1 cellular context compared by ENCODE assay signal in the genomic region with DNA sequence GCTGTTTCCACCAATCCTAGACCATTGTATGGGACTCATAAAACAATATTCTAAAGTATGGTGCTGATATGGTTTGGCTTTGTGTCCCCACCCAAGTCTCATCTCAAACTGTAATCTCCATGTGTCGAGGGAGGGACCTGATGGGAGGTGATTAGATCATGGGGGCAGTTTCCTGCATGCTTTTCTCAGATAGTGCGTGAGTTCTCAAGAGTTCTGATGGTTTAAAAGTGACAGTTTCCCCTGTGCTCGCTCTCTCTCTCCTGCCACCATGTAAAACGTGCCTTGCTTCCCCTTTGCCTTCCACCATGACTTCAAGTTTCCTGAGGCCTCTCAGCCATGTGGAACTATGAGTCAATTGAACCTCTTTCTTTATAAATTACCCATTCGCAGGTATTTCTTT.
TF ChIP-seq lines count a peak whose summit lies in the region.

No MANE protein-coding gene starts in this region.

TF ChIP-seq in K562, 482 proteins besides CTCF, POLR2A, EP300 and RAD21 (continued from another document and continues in another):
- TF ChIP-seq, protein P1, sequence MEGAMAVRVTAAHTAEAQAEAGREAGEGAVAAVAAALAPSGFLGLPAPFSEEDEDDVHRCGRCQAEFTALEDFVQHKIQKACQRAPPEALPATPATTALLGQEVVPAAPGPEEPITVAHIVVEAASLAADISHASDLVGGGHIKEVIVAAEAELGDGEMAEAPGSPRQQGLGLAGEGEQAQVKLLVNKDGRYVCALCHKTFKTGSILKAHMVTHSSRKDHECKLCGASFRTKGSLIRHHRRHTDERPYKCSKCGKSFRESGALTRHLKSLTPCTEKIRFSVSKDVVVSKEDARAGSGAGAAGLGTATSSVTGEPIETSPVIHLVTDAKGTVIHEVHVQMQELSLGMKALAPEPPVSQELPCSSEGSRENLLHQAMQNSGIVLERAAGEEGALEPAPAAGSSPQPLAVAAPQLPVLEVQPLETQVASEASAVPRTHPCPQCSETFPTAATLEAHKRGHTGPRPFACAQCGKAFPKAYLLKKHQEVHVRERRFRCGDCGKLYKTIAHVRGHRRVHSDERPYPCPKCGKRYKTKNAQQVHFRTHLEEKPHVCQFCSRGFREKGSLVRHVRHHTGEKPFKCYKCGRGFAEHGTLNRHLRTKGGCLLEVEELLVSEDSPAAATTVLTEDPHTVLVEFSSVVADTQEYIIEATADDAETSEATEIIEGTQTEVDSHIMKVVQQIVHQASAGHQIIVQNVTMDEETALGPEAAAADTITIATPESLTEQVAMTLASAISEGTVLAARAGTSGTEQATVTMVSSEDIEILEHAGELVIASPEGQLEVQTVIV (CRISPR knock-in tag; IDR thresholded peaks at IDR 0.05; ENCODE audit: borderline replicate concordance) = no peak
- TF ChIP-seq PRMT5 (CRISPR knock-in tag; IDR thresholded peaks at IDR 0.05) (no peak), XRCC3 (IDR thresholded peaks at IDR 0.05) (peak; percentile 43; the same call in 1 of the 2 replicates), RBFOX2 (IDR thresholded peaks at IDR 0.05; ENCODE audit: low read depth, low read length) (no peak), U2AF2 (optimal IDR thresholded peaks at IDR 0.05; ENCODE audit: low read depth, low read length) (no peak), PCBP1 (IDR thresholded peaks at IDR 0.05; ENCODE audit: low read depth, low read length, poor library complexity, severe bottlenecking) (no peak), SMARCB1 (IDR thresholded peaks at IDR 0.05; ENCODE audit: insufficient read length, low read depth) (no peak), MTF1 (CRISPR knock-in tag; IDR thresholded peaks at IDR 0.05; ENCODE audit: borderline replicate concordance) (no peak), CBFB (CRISPR knock-in tag; IDR thresholded peaks at IDR 0.05) (no peak), ARID1B (IDR thresholded peaks at IDR 0.05) (0 out of 2 replicates have a peak, but pooled peaks have one; percentile 20), ZNF79 (CRISPR knock-in tag; IDR thresholded peaks at IDR 0.05; ENCODE audit: low read depth) (no peak), CHD7 (IDR thresholded peaks at IDR 0.05; ENCODE audit: low read depth, low read length) (no peak), CBX2 (IDR thresholded peaks at IDR 0.05; ENCODE audit: insufficient read depth, low read length, poor library complexity, severe bottlenecking) (no peak), ZNF224 (CRISPR knock-in tag; IDR thresholded peaks at IDR 0.05) (no peak), ZNF717 (CRISPR knock-in tag; IDR thresholded peaks at IDR 0.05) (no peak), ZBTB17 (CRISPR knock-in tag; IDR thresholded peaks at IDR 0.05) (no peak), SRSF3 (IDR thresholded peaks at IDR 0.05; ENCODE audit: insufficient read depth, low read length) (no peak), CBX5 (IDR thresholded peaks at IDR 0.05; ENCODE audit: borderline replicate concordance, low read depth) (peak; percentile 63; the same call in 1 of the 2 replicates), STAT5A (IDR thresholded peaks at IDR 0.05; ENCODE audit: borderline replicate concordance, low read length) (no peak), PCBP2 (IDR thresholded peaks at IDR 0.05; ENCODE audit: low read depth, low read length, poor library complexity, severe bottlenecking) (no peak), ZNF133 (CRISPR knock-in tag; IDR thresholded peaks at IDR 0.05) (no peak), ZNF778 (CRISPR knock-in tag; IDR thresholded peaks at IDR 0.05) (no peak), SETDB1 (IDR thresholded peaks at IDR 0.05; ENCODE audit: low read length) (no peak), ZBTB2 (IDR thresholded peaks at IDR 0.05) (no peak), ZKSCAN3 (CRISPR knock-in tag; IDR thresholded peaks at IDR 0.05) (no peak), ZNF165 (CRISPR knock-in tag; IDR thresholded peaks at IDR 0.05; ENCODE audit: borderline replicate concordance) (no peak), RNF2 (IDR thresholded peaks at IDR 0.05) (no peak), ZFP36 (IDR thresholded peaks at IDR 0.05; ENCODE audit: low read depth, low read length, partially characterized antibody) (peak; percentile 90), FOXA3 (CRISPR knock-in tag; conservative IDR thresholded peaks at IDR 0.05 in 1 of 2, IDR thresholded peaks at IDR 0.05 in 1 of 2) (no peak), ATF1 (CRISPR knock-in tag; IDR thresholded peaks at IDR 0.05) (no peak), ATF1 (tag; IDR thresholded peaks at IDR 0.05) (no peak), CBX3 (IDR thresholded peaks at IDR 0.05; ENCODE audit: borderline replicate concordance in 1 of 2, low read length in 2 of 2) (peak in 1 of 2 experiments; percentile 94; a peak in 2 of 3 replicates), KLF1 (tag; IDR thresholded peaks at IDR 0.05) (no peak), CBFA2T2 (conservative IDR thresholded peaks at IDR 0.05) (0 out of 2 replicates have a peak, but pooled peaks have one; percentile 18), HNRNPUL1 (IDR thresholded peaks at IDR 0.05; ENCODE audit: low read length) (no peak), ZNF280A (IDR thresholded peaks at IDR 0.05; ENCODE audit: low read depth, partially characterized antibody) (peak; percentile 45), ZNF408 (CRISPR knock-in tag; IDR thresholded peaks at IDR 0.05; ENCODE audit: low read depth) (no peak), JUN (IDR thresholded peaks at IDR 0.05; ENCODE audit: borderline replicate concordance, low read depth, low read length) (no peak), JUN (CRISPR knock-in tag; IDR thresholded peaks at IDR 0.05; ENCODE audit: borderline replicate concordance) (no peak)
- TF ChIP-seq, protein P2, sequence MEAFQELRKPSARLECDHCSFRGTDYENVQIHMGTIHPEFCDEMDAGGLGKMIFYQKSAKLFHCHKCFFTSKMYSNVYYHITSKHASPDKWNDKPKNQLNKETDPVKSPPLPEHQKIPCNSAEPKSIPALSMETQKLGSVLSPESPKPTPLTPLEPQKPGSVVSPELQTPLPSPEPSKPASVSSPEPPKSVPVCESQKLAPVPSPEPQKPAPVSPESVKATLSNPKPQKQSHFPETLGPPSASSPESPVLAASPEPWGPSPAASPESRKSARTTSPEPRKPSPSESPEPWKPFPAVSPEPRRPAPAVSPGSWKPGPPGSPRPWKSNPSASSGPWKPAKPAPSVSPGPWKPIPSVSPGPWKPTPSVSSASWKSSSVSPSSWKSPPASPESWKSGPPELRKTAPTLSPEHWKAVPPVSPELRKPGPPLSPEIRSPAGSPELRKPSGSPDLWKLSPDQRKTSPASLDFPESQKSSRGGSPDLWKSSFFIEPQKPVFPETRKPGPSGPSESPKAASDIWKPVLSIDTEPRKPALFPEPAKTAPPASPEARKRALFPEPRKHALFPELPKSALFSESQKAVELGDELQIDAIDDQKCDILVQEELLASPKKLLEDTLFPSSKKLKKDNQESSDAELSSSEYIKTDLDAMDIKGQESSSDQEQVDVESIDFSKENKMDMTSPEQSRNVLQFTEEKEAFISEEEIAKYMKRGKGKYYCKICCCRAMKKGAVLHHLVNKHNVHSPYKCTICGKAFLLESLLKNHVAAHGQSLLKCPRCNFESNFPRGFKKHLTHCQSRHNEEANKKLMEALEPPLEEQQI (IDR thresholded peaks at IDR 0.05) = peak; percentile 67
- TF ChIP-seq, protein P3, sequence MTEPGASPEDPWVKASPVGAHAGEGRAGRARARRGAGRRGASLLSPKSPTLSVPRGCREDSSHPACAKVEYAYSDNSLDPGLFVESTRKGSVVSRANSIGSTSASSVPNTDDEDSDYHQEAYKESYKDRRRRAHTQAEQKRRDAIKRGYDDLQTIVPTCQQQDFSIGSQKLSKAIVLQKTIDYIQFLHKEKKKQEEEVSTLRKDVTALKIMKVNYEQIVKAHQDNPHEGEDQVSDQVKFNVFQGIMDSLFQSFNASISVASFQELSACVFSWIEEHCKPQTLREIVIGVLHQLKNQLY (CRISPR knock-in tag; conservative IDR thresholded peaks at IDR 0.05) = no peak
- TF ChIP-seq, protein P4, sequence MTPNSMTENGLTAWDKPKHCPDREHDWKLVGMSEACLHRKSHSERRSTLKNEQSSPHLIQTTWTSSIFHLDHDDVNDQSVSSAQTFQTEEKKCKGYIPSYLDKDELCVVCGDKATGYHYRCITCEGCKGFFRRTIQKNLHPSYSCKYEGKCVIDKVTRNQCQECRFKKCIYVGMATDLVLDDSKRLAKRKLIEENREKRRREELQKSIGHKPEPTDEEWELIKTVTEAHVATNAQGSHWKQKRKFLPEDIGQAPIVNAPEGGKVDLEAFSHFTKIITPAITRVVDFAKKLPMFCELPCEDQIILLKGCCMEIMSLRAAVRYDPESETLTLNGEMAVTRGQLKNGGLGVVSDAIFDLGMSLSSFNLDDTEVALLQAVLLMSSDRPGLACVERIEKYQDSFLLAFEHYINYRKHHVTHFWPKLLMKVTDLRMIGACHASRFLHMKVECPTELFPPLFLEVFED (CRISPR knock-in tag; conservative IDR thresholded peaks at IDR 0.05) = no peak
